Comparison of ENCODE assay signal across 6 cellular contexts in genomic region chr4:54116246-54116645, GRCh38. TPM values are rescaled to one million over a fixed set of nuclear protein-coding genes. Genes with fewer than 3 reads are reported as not detected.
"Had no signal": no experiment of that assay in that cellular context is flagged by ENCODE, and none has a peak within 500 bp of the region (broad histone marks: within the 10 kb centered on the region; RNA-seq: fewer than 3 reads in every experiment).

No MANE protein-coding gene starts in this region.

RNA-seq across cellular contexts. Expression of gene GSX2, which starts 16.3 kb away (rescaled TPM):
- total RNA-seq: GM23248, GM23338, H1, H4, H9, HFFc6 had no signal
- polyA plus RNA-seq: GM23248, H1 had no signal
